14 cellular contexts compared by ENCODE assay signal in genomic region chr3:157151627-157152026, GRCh38. TPM values are rescaled to one million over a fixed set of nuclear protein-coding genes. Genes with fewer than 3 reads are reported as not detected.
DNase-seq lines count a peak whose midpoint lies in the region; ATAC-seq and TF ChIP-seq lines count a peak whose summit lies in the region.
"Had no signal": no experiment of that assay in that cellular context is flagged by ENCODE, and none has a peak within 500 bp of the region (broad histone marks: within the 10 kb centered on the region; RNA-seq: fewer than 3 reads in every experiment).

No MANE protein-coding gene starts in this region.

- peak overlapping the region; percentile 82 for H3K27ac Mint-ChIP-seq in activated naive CD4-positive, alpha-beta T cell treated with anti-CD3 and anti-CD28 coated beads, Interleukin-2, amount 50 U/mL, for 24 hours
- peak overlapping the region; percentile 99 for H3K27ac Mint-ChIP-seq in T-helper 17 cell
- peak overlapping the region; percentile 7 for H3K27ac Mint-ChIP-seq in endothelial cell (ENCODE audit: unreplicated experiment)

- TF ChIP-seq CTCF in endothelial cell (IDR thresholded peaks at IDR 0.05; ENCODE audit: unreplicated experiment), result no peak
- no peak for TF ChIP-seq CTCF in GM20000 (IDR thresholded peaks at IDR 0.05; ENCODE audit: extremely low read depth, missing control alignments)

- no peaks in the 10 kb centered on the region for H3K9me3 Mint-ChIP-seq in activated naive CD4-positive, alpha-beta T cell treated with anti-CD3 and anti-CD28 coated beads, Interleukin-2, amount 50 U/mL, for 24 hours
- no peaks in the 10 kb centered on the region for H3K9me3 Mint-ChIP-seq in endothelial cell (ENCODE audit: unreplicated experiment)

- H3K4me1 Mint-ChIP-seq in activated naive CD4-positive, alpha-beta T cell treated with anti-CD3 and anti-CD28 coated beads, Interleukin-2, amount 50 U/mL, for 24 hours, result peaks cover 65% of the 10 kb centered on the region
- peaks cover 35% of the 10 kb centered on the region for H3K4me1 Mint-ChIP-seq in T-helper 17 cell
- H3K4me1 Mint-ChIP-seq in endothelial cell (ENCODE audit: unreplicated experiment), result peaks cover 9% of the 10 kb centered on the region

- H3K27me3 Mint-ChIP-seq in activated naive CD4-positive, alpha-beta T cell treated with anti-CD3 and anti-CD28 coated beads, Interleukin-2, amount 50 U/mL, for 24 hours, result no peaks in the 10 kb centered on the region
- H3K27me3 Mint-ChIP-seq in T-helper 17 cell (no peaks in the 10 kb centered on the region), endothelial cell (ENCODE audit: unreplicated experiment) (no peaks in the 10 kb centered on the region)

- peak overlapping the region; percentile 47 for H3K4me3 Mint-ChIP-seq in activated naive CD4-positive, alpha-beta T cell treated with anti-CD3 and anti-CD28 coated beads, Interleukin-2, amount 50 U/mL, for 24 hours
- H3K4me3 Mint-ChIP-seq in T-helper 17 cell (peak overlapping the region; percentile 36), endothelial cell (ENCODE audit: unreplicated experiment) (no peak overlapping the region)

- DNase-seq in activated naive CD4-positive, alpha-beta T cell (lab: John Stamatoyannopoulos, UW), result no peak
- DNase-seq in T-helper 17 cell (no peak), endothelial cell (ENCODE audit: low spot score) (no peak), GM20000 (ENCODE audit: low spot score) (no peak)
- DNase-seq: IMR-90, NCI-H2029, NCI-H526, Peyer's patch had no signal

- ATAC-seq in T-helper 17 cell (peak; percentile 13), GM21786 (IDR thresholded peaks at IDR 0.05; ENCODE audit: unreplicated experiment) (no peak), GM21576 (IDR thresholded peaks at IDR 0.05; ENCODE audit: unreplicated experiment) (no peak)
- no peak for ATAC-seq in activated CD4-positive, CD25-positive, alpha-beta regulatory T cell treated with anti-CD3 and anti-CD28 coated beads, Interleukin-2, amount 50 U/mL, for 24 hours
- ATAC-seq: SK-N-SH treated with all-trans-retinoic acid at 6 μM for 48 hours had no signal

- H3K9me3 ChIP-seq in T-helper 17 cell (ENCODE audit: control insufficient read depth, low read length, poor library complexity, severe bottlenecking), result no peaks in the 10 kb centered on the region
- H3K9me3 ChIP-seq: ascending aorta, Peyer's patch had no signal

- peaks cover 37% of the 10 kb centered on the region for H3K36me3 Mint-ChIP-seq in activated naive CD4-positive, alpha-beta T cell treated with anti-CD3 and anti-CD28 coated beads, Interleukin-2, amount 50 U/mL, for 24 hours
- H3K36me3 Mint-ChIP-seq in T-helper 17 cell (ENCODE audit: low read depth) (peaks cover 8% of the 10 kb centered on the region), endothelial cell (ENCODE audit: low read depth, unreplicated experiment) (peaks cover 58% of the 10 kb centered on the region)

RNA-seq across cellular contexts. Expression of gene CCNL1, which starts 8.3 kb away (rescaled TPM):
- total RNA-seq in T-helper 17 cell (1,000 to 10,000 TPM; 1,190 to 1,257 TPM), endothelial cell (ENCODE audit: unreplicated experiment) (132 TPM)

Comparison
In these comparisons a context has a peak if more than half of its experiments do, and no peak if none do; other contexts are left out.
1. H3K27ac Mint-ChIP-seq: peak in every context shown above with its lines; median percentile 99 in T-helper 17 cell; 82 in activated naive CD4-positive, alpha-beta T cell treated with anti-CD3 and anti-CD28 coated beads, Interleukin-2, amount 50 U/mL, for 24 hours; 7 in endothelial cell.